ENCODE assay signal across 1 cellular context in the genomic region with DNA sequence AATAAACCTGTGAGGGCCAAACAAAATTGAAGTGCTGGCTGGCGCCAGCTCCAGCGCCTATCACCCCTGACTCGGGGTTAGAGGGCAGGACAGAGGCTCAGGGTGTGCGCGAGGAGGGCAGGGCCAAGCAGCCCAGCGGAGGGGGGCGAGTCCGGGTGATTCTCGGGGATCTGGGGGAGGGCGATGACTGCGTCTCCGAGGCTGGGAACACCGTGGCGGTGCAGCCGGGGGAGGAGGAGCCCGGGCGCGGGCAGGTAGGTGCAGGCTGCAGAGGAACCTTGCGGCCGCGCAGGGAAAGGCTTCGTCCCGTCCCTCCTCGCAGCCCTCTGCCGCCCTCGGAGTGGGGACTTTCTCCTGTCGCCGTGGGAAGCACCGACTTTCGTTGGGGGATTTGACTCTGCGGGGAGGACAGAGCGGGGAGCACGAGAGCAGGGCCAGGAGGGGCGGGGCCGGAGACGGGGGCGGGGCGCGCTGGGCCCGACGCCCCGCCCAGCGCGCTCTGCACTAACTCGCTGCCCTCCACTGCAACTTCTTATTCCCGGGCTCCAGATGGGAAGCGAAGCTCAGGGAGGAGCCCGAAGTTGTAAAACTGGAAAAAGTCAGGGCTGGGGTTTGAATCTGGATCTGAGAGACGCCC.
TF ChIP-seq lines count a peak whose summit lies in the region.

No MANE protein-coding gene starts in this region.

TF ChIP-seq in K562, 482 proteins besides CTCF, POLR2A, EP300 and RAD21 (continued from another document and continues in another):
- TF ChIP-seq, protein P1, sequence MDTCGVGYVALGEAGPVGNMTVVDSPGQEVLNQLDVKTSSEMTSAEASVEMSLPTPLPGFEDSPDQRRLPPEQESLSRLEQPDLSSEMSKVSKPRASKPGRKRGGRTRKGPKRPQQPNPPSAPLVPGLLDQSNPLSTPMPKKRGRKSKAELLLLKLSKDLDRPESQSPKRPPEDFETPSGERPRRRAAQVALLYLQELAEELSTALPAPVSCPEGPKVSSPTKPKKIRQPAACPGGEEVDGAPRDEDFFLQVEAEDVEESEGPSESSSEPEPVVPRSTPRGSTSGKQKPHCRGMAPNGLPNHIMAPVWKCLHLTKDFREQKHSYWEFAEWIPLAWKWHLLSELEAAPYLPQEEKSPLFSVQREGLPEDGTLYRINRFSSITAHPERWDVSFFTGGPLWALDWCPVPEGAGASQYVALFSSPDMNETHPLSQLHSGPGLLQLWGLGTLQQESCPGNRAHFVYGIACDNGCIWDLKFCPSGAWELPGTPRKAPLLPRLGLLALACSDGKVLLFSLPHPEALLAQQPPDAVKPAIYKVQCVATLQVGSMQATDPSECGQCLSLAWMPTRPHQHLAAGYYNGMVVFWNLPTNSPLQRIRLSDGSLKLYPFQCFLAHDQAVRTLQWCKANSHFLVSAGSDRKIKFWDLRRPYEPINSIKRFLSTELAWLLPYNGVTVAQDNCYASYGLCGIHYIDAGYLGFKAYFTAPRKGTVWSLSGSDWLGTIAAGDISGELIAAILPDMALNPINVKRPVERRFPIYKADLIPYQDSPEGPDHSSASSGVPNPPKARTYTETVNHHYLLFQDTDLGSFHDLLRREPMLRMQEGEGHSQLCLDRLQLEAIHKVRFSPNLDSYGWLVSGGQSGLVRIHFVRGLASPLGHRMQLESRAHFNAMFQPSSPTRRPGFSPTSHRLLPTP (IDR thresholded peaks at IDR 0.05; ENCODE audit: borderline replicate concordance, extremely low read depth, insufficient read length), result no peak
- TF ChIP-seq, protein P2, sequence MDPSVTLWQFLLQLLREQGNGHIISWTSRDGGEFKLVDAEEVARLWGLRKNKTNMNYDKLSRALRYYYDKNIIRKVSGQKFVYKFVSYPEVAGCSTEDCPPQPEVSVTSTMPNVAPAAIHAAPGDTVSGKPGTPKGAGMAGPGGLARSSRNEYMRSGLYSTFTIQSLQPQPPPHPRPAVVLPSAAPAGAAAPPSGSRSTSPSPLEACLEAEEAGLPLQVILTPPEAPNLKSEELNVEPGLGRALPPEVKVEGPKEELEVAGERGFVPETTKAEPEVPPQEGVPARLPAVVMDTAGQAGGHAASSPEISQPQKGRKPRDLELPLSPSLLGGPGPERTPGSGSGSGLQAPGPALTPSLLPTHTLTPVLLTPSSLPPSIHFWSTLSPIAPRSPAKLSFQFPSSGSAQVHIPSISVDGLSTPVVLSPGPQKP (CRISPR knock-in tag; IDR thresholded peaks at IDR 0.05), result no peak
- TF ChIP-seq ARID4B (CRISPR knock-in tag; IDR thresholded peaks at IDR 0.05) (peak; percentile 68; the same call in 1 of the 2 replicates), SIN3A (IDR thresholded peaks at IDR 0.05; ENCODE audit: borderline replicate concordance in 2 of 2, control insufficient read depth in 1 of 2, low read depth in 2 of 2, low read length in 2 of 2) (no peak), KAT8 (IDR thresholded peaks at IDR 0.05; ENCODE audit: low read depth) (no peak), HNRNPL (IDR thresholded peaks at IDR 0.05; ENCODE audit: low read depth, low read length) (0 out of 2 replicates have a peak, but pooled peaks have one; percentile 51), BHLHE40 (IDR thresholded peaks at IDR 0.05; ENCODE audit: low read length) (peak; percentile 42), CREB3L1 (IDR thresholded peaks at IDR 0.05; ENCODE audit: borderline replicate concordance, low read depth) (peak; percentile 27; the same call in 1 of the 2 replicates), ATF1 (CRISPR knock-in tag; IDR thresholded peaks at IDR 0.05) (no peak), ATF1 (tag; IDR thresholded peaks at IDR 0.05) (peak; percentile 54; the same call in 1 of the 2 replicates), RB1 (IDR thresholded peaks at IDR 0.05; ENCODE audit: low read depth) (0 out of 2 replicates have a peak, but pooled peaks have one; percentile 47), IRF2 (CRISPR knock-in tag; IDR thresholded peaks at IDR 0.05) (no peak), FOSL1 (tag; conservative IDR thresholded peaks at IDR 0.05) (no peak), UBTF (IDR thresholded peaks at IDR 0.05; ENCODE audit: borderline replicate concordance in 1 of 2, low read depth in 2 of 2, low read length in 2 of 2) (0 out of 4 replicates have a peak, but pooled peaks of 1 of the 2 experiments have one; percentile 59), TOE1 (IDR thresholded peaks at IDR 0.05; ENCODE audit: borderline replicate concordance) (no peak), TOE1 (CRISPR knock-in tag; IDR thresholded peaks at IDR 0.05; ENCODE audit: borderline replicate concordance, low read depth) (no peak), MBD2 (IDR thresholded peaks at IDR 0.05; ENCODE audit: borderline replicate concordance, low read depth) (0 out of 2 replicates have a peak, but pooled peaks have one; percentile 40), BCOR (IDR thresholded peaks at IDR 0.05) (no peak), CUX1 (CRISPR knock-in tag; IDR thresholded peaks at IDR 0.05) (no peak), CTBP1 (IDR thresholded peaks at IDR 0.05; ENCODE audit: borderline replicate concordance) (peak; percentile 64), ARID2 (IDR thresholded peaks at IDR 0.05) (no peak), CREB1 (IDR thresholded peaks at IDR 0.05) (no peak), CREB1 (CRISPR knock-in tag; IDR thresholded peaks at IDR 0.05) (peak; percentile 36; the same call in 1 of the 2 replicates), KAT7 (CRISPR knock-in tag; IDR thresholded peaks at IDR 0.05; ENCODE audit: borderline replicate concordance) (no peak), KLF6 (CRISPR knock-in tag; IDR thresholded peaks at IDR 0.05; ENCODE audit: borderline replicate concordance) (0 out of 2 replicates have a peak, but pooled peaks have one; percentile 33), SMARCA5 (IDR thresholded peaks at IDR 0.05) (no peak)
- TF ChIP-seq, protein P3, sequence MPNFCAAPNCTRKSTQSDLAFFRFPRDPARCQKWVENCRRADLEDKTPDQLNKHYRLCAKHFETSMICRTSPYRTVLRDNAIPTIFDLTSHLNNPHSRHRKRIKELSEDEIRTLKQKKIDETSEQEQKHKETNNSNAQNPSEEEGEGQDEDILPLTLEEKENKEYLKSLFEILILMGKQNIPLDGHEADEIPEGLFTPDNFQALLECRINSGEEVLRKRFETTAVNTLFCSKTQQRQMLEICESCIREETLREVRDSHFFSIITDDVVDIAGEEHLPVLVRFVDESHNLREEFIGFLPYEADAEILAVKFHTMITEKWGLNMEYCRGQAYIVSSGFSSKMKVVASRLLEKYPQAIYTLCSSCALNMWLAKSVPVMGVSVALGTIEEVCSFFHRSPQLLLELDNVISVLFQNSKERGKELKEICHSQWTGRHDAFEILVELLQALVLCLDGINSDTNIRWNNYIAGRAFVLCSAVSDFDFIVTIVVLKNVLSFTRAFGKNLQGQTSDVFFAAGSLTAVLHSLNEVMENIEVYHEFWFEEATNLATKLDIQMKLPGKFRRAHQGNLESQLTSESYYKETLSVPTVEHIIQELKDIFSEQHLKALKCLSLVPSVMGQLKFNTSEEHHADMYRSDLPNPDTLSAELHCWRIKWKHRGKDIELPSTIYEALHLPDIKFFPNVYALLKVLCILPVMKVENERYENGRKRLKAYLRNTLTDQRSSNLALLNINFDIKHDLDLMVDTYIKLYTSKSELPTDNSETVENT (CRISPR knock-in tag; IDR thresholded peaks at IDR 0.05), result peak; percentile 59; the same call in 1 of the 2 replicates
- TF ChIP-seq, protein P4, sequence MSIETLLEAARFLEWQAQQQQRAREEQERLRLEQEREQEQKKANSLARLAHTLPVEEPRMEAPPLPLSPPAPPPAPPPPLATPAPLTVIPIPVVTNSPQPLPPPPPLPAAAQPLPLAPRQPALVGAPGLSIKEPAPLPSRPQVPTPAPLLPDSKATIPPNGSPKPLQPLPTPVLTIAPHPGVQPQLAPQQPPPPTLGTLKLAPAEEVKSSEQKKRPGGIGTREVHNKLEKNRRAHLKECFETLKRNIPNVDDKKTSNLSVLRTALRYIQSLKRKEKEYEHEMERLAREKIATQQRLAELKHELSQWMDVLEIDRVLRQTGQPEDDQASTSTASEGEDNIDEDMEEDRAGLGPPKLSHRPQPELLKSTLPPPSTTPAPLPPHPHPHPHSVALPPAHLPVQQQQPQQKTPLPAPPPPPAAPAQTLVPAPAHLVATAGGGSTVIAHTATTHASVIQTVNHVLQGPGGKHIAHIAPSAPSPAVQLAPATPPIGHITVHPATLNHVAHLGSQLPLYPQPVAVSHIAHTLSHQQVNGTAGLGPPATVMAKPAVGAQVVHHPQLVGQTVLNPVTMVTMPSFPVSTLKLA (conservative IDR thresholded peaks at IDR 0.05), result peak; percentile 47 to 75
